1 cellular context compared by ENCODE assay signal in genomic region chr14:52729925-52730707, GRCh38.
A peak's percentile ranks its signal among the peaks of the same experiment; 100 is the strongest.
TF ChIP-seq lines count a peak whose summit lies in the region.

Gene STYX (plus strand): TSS chr14:52730166. CDS start chr14:52730475, 309 bp downstream.

TF ChIP-seq in K562, 482 proteins besides CTCF, POLR2A, EP300 and RAD21 (continued from another document and continues in another):
- TF ChIP-seq KAT2B (IDR thresholded peaks at IDR 0.05; ENCODE audit: low read depth, low read length): no peak
- TF ChIP-seq MTA2 (IDR thresholded peaks at IDR 0.05; ENCODE audit: low read depth): no peak
- no peak for TF ChIP-seq SIRT6 (IDR thresholded peaks at IDR 0.05; ENCODE audit: low read depth, low read length)
- TF ChIP-seq TAF7 (tag; IDR thresholded peaks at IDR 0.05): no peak
- no peak for TF ChIP-seq BCL6 (CRISPR knock-in tag; IDR thresholded peaks at IDR 0.05)
- TF ChIP-seq MCM5 (IDR thresholded peaks at IDR 0.05; ENCODE audit: low read depth): no peak
- peak; percentile 23; the same call in 1 of the 2 replicates for TF ChIP-seq MBD2 (IDR thresholded peaks at IDR 0.05; ENCODE audit: borderline replicate concordance, low read depth)
- no peak for TF ChIP-seq SPI1 (IDR thresholded peaks at IDR 0.05; ENCODE audit: borderline replicate concordance, low read depth, low read length)
- no peak for TF ChIP-seq CHAMP1 (IDR thresholded peaks at IDR 0.05)
- no peak for TF ChIP-seq STAT5B (CRISPR knock-in tag; IDR thresholded peaks at IDR 0.05)
- TF ChIP-seq SMAD2 (IDR thresholded peaks at IDR 0.05; ENCODE audit: low read depth, low read length): no peak
- no peak for TF ChIP-seq DIDO1 (tag; IDR thresholded peaks at IDR 0.05; ENCODE audit: low read depth)
- no peak for TF ChIP-seq MAFF (IDR thresholded peaks at IDR 0.05; ENCODE audit: low read length)
- no peak for TF ChIP-seq ZFP30 (CRISPR knock-in tag; IDR thresholded peaks at IDR 0.05; ENCODE audit: borderline replicate concordance)
- TF ChIP-seq TEAD1 (CRISPR knock-in tag; IDR thresholded peaks at IDR 0.05): no peak
- peak; percentile 32; the same call in 1 of the 2 replicates for TF ChIP-seq ARID4B (CRISPR knock-in tag; IDR thresholded peaks at IDR 0.05)
- no peak for TF ChIP-seq ETS2 (tag; IDR thresholded peaks at IDR 0.05; ENCODE audit: borderline replicate concordance, poor library complexity, severe bottlenecking)
- TF ChIP-seq PHB2 (IDR thresholded peaks at IDR 0.05; ENCODE audit: low read depth): no peak
- TF ChIP-seq RFX5 (IDR thresholded peaks at IDR 0.05; ENCODE audit: low read depth, low read length): no peak
- 0 out of 2 replicates have a peak, but pooled peaks have one; percentile 22 for TF ChIP-seq CTBP1 (IDR thresholded peaks at IDR 0.05; ENCODE audit: borderline replicate concordance)
- peak; percentile 56 for TF ChIP-seq PKNOX1 (IDR thresholded peaks at IDR 0.05)
- TF ChIP-seq GABPB2 (CRISPR knock-in tag; conservative IDR thresholded peaks at IDR 0.05): no peak
- TF ChIP-seq RFX7 (CRISPR knock-in tag; IDR thresholded peaks at IDR 0.05): no peak
- no peak for TF ChIP-seq HNRNPK (IDR thresholded peaks at IDR 0.05; ENCODE audit: low read depth, low read length, poor library complexity, severe bottlenecking)
- 0 out of 2 replicates have a peak, but pooled peaks have one; percentile 11 for TF ChIP-seq CHD2 (IDR thresholded peaks at IDR 0.05; ENCODE audit: low read depth, low read length)
- TF ChIP-seq SETDB1 (IDR thresholded peaks at IDR 0.05; ENCODE audit: low read length): no peak
- no peak for TF ChIP-seq KLF6 (CRISPR knock-in tag; IDR thresholded peaks at IDR 0.05; ENCODE audit: borderline replicate concordance)
- TF ChIP-seq RBFOX2 (IDR thresholded peaks at IDR 0.05; ENCODE audit: low read depth, low read length): peak; percentile 85
- no peak for TF ChIP-seq MXD1 (CRISPR knock-in tag; IDR thresholded peaks at IDR 0.05; ENCODE audit: borderline replicate concordance, poor library complexity, severe bottlenecking)
- TF ChIP-seq KLF16 (IDR thresholded peaks at IDR 0.05): no peak
- no peak for TF ChIP-seq FOXJ2 (tag; IDR thresholded peaks at IDR 0.05)
- TF ChIP-seq HINFP (tag; conservative IDR thresholded peaks at IDR 0.05; ENCODE audit: low read depth): no peak
- no peak for TF ChIP-seq KAT8 (IDR thresholded peaks at IDR 0.05; ENCODE audit: low read depth)
- TF ChIP-seq KAT7 (CRISPR knock-in tag; IDR thresholded peaks at IDR 0.05; ENCODE audit: borderline replicate concordance): no peak
- TF ChIP-seq USF2 (CRISPR knock-in tag; IDR thresholded peaks at IDR 0.05): no peak
- no peak for TF ChIP-seq FOXK2 (conservative IDR thresholded peaks at IDR 0.05 in 1 of 2, IDR thresholded peaks at IDR 0.05 in 1 of 2; ENCODE audit: low read depth in 2 of 2)
- TF ChIP-seq ZBTB2 (IDR thresholded peaks at IDR 0.05): no peak
- TF ChIP-seq XRCC4 (IDR thresholded peaks at IDR 0.05; ENCODE audit: extremely low read depth, insufficient read depth, insufficient read length): no peak
- TF ChIP-seq ZNF324 (CRISPR knock-in tag; IDR thresholded peaks at IDR 0.05): no peak
- TF ChIP-seq ZNF41 (CRISPR knock-in tag; conservative IDR thresholded peaks at IDR 0.05): no peak
- TF ChIP-seq NCOA4 (IDR thresholded peaks at IDR 0.05; ENCODE audit: partially characterized antibody): no peak
- no peak for TF ChIP-seq ZNF507 (tag; conservative IDR thresholded peaks at IDR 0.05)
- no peak for TF ChIP-seq NFE2L1 (tag; IDR thresholded peaks at IDR 0.05; ENCODE audit: borderline replicate concordance, low read depth)
- TF ChIP-seq NBN (IDR thresholded peaks at IDR 0.05; ENCODE audit: low read depth): no peak
- no peak for TF ChIP-seq ZNF224 (CRISPR knock-in tag; IDR thresholded peaks at IDR 0.05)
- no peak for TF ChIP-seq NFYB (IDR thresholded peaks at IDR 0.05; ENCODE audit: extremely low read depth, insufficient read length)
- TF ChIP-seq ZNF384 (IDR thresholded peaks at IDR 0.05; ENCODE audit: low read depth, low read length): no peak
- TF ChIP-seq CAMTA2 (CRISPR knock-in tag; conservative IDR thresholded peaks at IDR 0.05): no peak
- no peak for TF ChIP-seq ATF2 (CRISPR knock-in tag; IDR thresholded peaks at IDR 0.05)
- TF ChIP-seq TBP (optimal IDR thresholded peaks at IDR 0.05; ENCODE audit: low read depth, low read length): peak; percentile 78
- no peak for TF ChIP-seq MAFK (IDR thresholded peaks at IDR 0.05; ENCODE audit: low read length)
- TF ChIP-seq ZNF274 (IDR thresholded peaks at IDR 0.05; ENCODE audit: borderline replicate concordance, low read depth, low read length): no peak
- no peak for TF ChIP-seq ZC3H8 (IDR thresholded peaks at IDR 0.05)
- no peak for TF ChIP-seq ZNF586 (CRISPR knock-in tag; conservative IDR thresholded peaks at IDR 0.05)
